Comparison of ENCODE assay signal across 13 cellular contexts in genomic region chr2:19195681-19196080, GRCh38.
"Had no signal": no experiment of that assay in that cellular context is flagged by ENCODE, and none has a peak within 500 bp of the region (broad histone marks: within the 10 kb centered on the region; RNA-seq: fewer than 3 reads in every experiment).

No MANE protein-coding gene starts in this region.

- H3K27ac ChIP-seq: esophagus squamous epithelium, gastroesophageal sphincter, parathyroid adenoma, thyroid gland, uterus had no signal

- H3K9me3 ChIP-seq: esophagus squamous epithelium, thyroid gland had no signal

- H3K27me3 ChIP-seq: esophagus squamous epithelium, gastroesophageal sphincter, thyroid gland, uterus had no signal

- FAIRE-seq: endometrium, kidney, small intestine, TTC549 had no signal

- H2AFZ ChIP-seq: parathyroid adenoma had no signal

- H3K9ac ChIP-seq: parathyroid adenoma had no signal

- ATAC-seq: activated T-cell treated with anti-CD3 and anti-CD28 coated beads, Interleukin-2, amount 50 U/mL, for 4 hours; gastroesophageal sphincter had no signal

- H3K4me3 ChIP-seq: esophagus squamous epithelium, gastroesophageal sphincter, thyroid gland, uterus had no signal

- H3K4me1 ChIP-seq: esophagus squamous epithelium, gastroesophageal sphincter, parathyroid adenoma, thyroid gland, uterus had no signal

- H3K36me3 ChIP-seq: esophagus squamous epithelium, gastroesophageal sphincter, thyroid gland, uterus had no signal

- DNase-seq: activated CD4-positive, alpha-beta T cell treated with anti-CD3 and anti-CD28 coated beads, Interleukin-2, amount 50 U/mL, for 4 hours; activated effector memory CD4-positive, alpha-beta T cell treated with anti-CD3 and anti-CD28 coated beads, Interleukin-2, amount 50 U/mL, for 16 hours; activated T-cell treated with anti-CD3 and anti-CD28 coated beads, Interleukin-2, amount 50 U/mL, for 4 hours; esophagus squamous epithelium; kidney; small intestine; T-helper 2 cell; thyroid gland; uterus had no signal
